Comparison of ENCODE assay signal across 16 cellular contexts in genomic region chr11:68948948-68949347, GRCh38. TPM values are rescaled to one million over a fixed set of nuclear protein-coding genes. Genes with fewer than 3 reads are reported as not detected.
A peak's percentile ranks its signal among the peaks of the same experiment; 100 is the strongest.
DNase-seq lines count a peak whose midpoint lies in the region; ATAC-seq lines count a peak whose summit lies in the region.
"Had no signal": no experiment of that assay in that cellular context is flagged by ENCODE, and none has a peak within 500 bp of the region (broad histone marks: within the 10 kb centered on the region; RNA-seq: fewer than 3 reads in every experiment).

No MANE protein-coding gene starts in this region.

- no peak overlapping the region for H3K4me3 Mint-ChIP-seq in stimulated activated effector memory CD8-positive, alpha-beta T cell treated with anti-CD3 and anti-CD28 coated beads, Interleukin-12 subunit alpha, Interleukin-12 subunit beta, amount 100 ng/mL, for 72 hours
- no peak overlapping the region for H3K4me3 Mint-ChIP-seq in activated CD4-positive, alpha-beta T cell treated with anti-CD3 and anti-CD28 coated beads, Interleukin-2, amount 10 ng/mL, durations not matched to agents 24 days and 14 days
- H3K4me3 Mint-ChIP-seq in activated CD8-positive, alpha-beta T cell treated with anti-CD3 and anti-CD28 coated beads, Interleukin-2, amount 10 ng/mL, durations not matched to agents 7 days and 5 days = no peak overlapping the region
- H3K4me3 Mint-ChIP-seq: CD4-positive, alpha-beta memory T cell; GM23338 had no signal

- H3K4me3 ChIP-seq in muscle layer of colon (ENCODE audit: low read depth in 1 of 2, low read length in 2 of 2) = no peak overlapping the region
- H3K4me3 ChIP-seq: A549, GM23338 had no signal

- H3K4me1 ChIP-seq in muscle layer of colon (ENCODE audit: insufficient read depth, low read length) = peaks cover 37% of the 10 kb centered on the region
- H3K4me1 ChIP-seq: A549, BE2C had no signal

- no peaks in the 10 kb centered on the region for H3K36me3 ChIP-seq in muscle layer of colon (ENCODE audit: insufficient read depth, low read length)
- H3K36me3 ChIP-seq: BE2C had no signal

- H3K27me3 ChIP-seq in muscle layer of colon (ENCODE audit: control insufficient read depth in 1 of 2, insufficient read depth in 2 of 2, low read length in 2 of 2) = no peaks in the 10 kb centered on the region
- H3K27me3 ChIP-seq: BE2C had no signal

- H3K9ac ChIP-seq in muscle layer of colon (ENCODE audit: low read length) = no peak overlapping the region

- H3K9me3 Mint-ChIP-seq in stimulated activated effector memory CD8-positive, alpha-beta T cell treated with anti-CD3 and anti-CD28 coated beads, Interleukin-12 subunit alpha, Interleukin-12 subunit beta, amount 100 ng/mL, for 72 hours = no peaks in the 10 kb centered on the region
- no peaks in the 10 kb centered on the region for H3K9me3 Mint-ChIP-seq in activated CD4-positive, alpha-beta T cell treated with anti-CD3 and anti-CD28 coated beads, Interleukin-2, amount 10 ng/mL, durations not matched to agents 24 days and 14 days
- H3K9me3 Mint-ChIP-seq in activated CD8-positive, alpha-beta T cell treated with anti-CD3 and anti-CD28 coated beads, Interleukin-2, amount 10 ng/mL, durations not matched to agents 7 days and 5 days (ENCODE audit: insufficient read depth) = no peaks in the 10 kb centered on the region
- H3K9me3 Mint-ChIP-seq: CD4-positive, alpha-beta memory T cell; GM23338 had no signal

- H3K4me1 Mint-ChIP-seq in stimulated activated effector memory CD8-positive, alpha-beta T cell treated with anti-CD3 and anti-CD28 coated beads, Interleukin-12 subunit alpha, Interleukin-12 subunit beta, amount 100 ng/mL, for 72 hours = peaks cover 5% of the 10 kb centered on the region
- H3K4me1 Mint-ChIP-seq in activated CD4-positive, alpha-beta T cell treated with anti-CD3 and anti-CD28 coated beads, Interleukin-2, amount 10 ng/mL, durations not matched to agents 24 days and 14 days = peaks cover 3% of the 10 kb centered on the region
- peaks cover 6% of the 10 kb centered on the region for H3K4me1 Mint-ChIP-seq in activated CD8-positive, alpha-beta T cell treated with anti-CD3 and anti-CD28 coated beads, Interleukin-2, amount 10 ng/mL, durations not matched to agents 7 days and 5 days (ENCODE audit: low read depth)

- POLR2A ChIA-PET in activated CD8-positive, alpha-beta T cell treated with anti-CD3 and anti-CD28 coated beads, Interleukin-2, amount 10 ng/mL, durations not matched to agents 7 days and 5 days (lab: Charles Lee) = no interaction called here

- H3K36me3 Mint-ChIP-seq in stimulated activated effector memory CD8-positive, alpha-beta T cell treated with anti-CD3 and anti-CD28 coated beads, Interleukin-12 subunit alpha, Interleukin-12 subunit beta, amount 100 ng/mL, for 72 hours = no peaks in the 10 kb centered on the region
- no peaks in the 10 kb centered on the region for H3K36me3 Mint-ChIP-seq in activated CD4-positive, alpha-beta T cell treated with anti-CD3 and anti-CD28 coated beads, Interleukin-2, amount 10 ng/mL, durations not matched to agents 24 days and 14 days (ENCODE audit: low read depth)
- no peaks in the 10 kb centered on the region for H3K36me3 Mint-ChIP-seq in activated CD8-positive, alpha-beta T cell treated with anti-CD3 and anti-CD28 coated beads, Interleukin-2, amount 10 ng/mL, durations not matched to agents 7 days and 5 days (ENCODE audit: low read depth)
- H3K36me3 Mint-ChIP-seq: CD4-positive, alpha-beta memory T cell had no signal

- intact Hi-C loops in activated CD4-positive, alpha-beta T cell treated with anti-CD3 and anti-CD28 coated beads, Interleukin-2, amount 10 ng/mL, durations not matched to agents 24 days and 14 days (cut with micrococcal nuclease) = no loop called here
- intact Hi-C loops in posterior vena cava (cut with DNase I) = no loop called here

- CTCF ChIA-PET in activated CD8-positive, alpha-beta T cell treated with anti-CD3 and anti-CD28 coated beads, Interleukin-2, amount 10 ng/mL, durations not matched to agents 7 days and 5 days (lab: Charles Lee) = no interaction called here

- H3K9me3 ChIP-seq in muscle layer of colon (ENCODE audit: low read length) = no peaks in the 10 kb centered on the region
- H3K9me3 ChIP-seq: A549, BE2C had no signal

- H3K27ac Mint-ChIP-seq in stimulated activated effector memory CD8-positive, alpha-beta T cell treated with anti-CD3 and anti-CD28 coated beads, Interleukin-12 subunit alpha, Interleukin-12 subunit beta, amount 100 ng/mL, for 72 hours = peak overlapping the region; percentile 70
- no peak overlapping the region for H3K27ac Mint-ChIP-seq in activated CD4-positive, alpha-beta T cell treated with anti-CD3 and anti-CD28 coated beads, Interleukin-2, amount 10 ng/mL, durations not matched to agents 24 days and 14 days
- H3K27ac Mint-ChIP-seq in activated CD8-positive, alpha-beta T cell treated with anti-CD3 and anti-CD28 coated beads, Interleukin-2, amount 10 ng/mL, durations not matched to agents 7 days and 5 days = no peak overlapping the region
- H3K27ac Mint-ChIP-seq: GM23338 had no signal

- no peaks in the 10 kb centered on the region for H3K27me3 Mint-ChIP-seq in activated CD4-positive, alpha-beta T cell treated with anti-CD3 and anti-CD28 coated beads, Interleukin-2, amount 10 ng/mL, durations not matched to agents 24 days and 14 days
- H3K27me3 Mint-ChIP-seq in activated CD8-positive, alpha-beta T cell treated with anti-CD3 and anti-CD28 coated beads, Interleukin-2, amount 10 ng/mL, durations not matched to agents 7 days and 5 days (ENCODE audit: low read depth) = no peaks in the 10 kb centered on the region
- H3K27me3 Mint-ChIP-seq: CD4-positive, alpha-beta memory T cell had no signal

- peak; percentile 31 for DNase-seq in amniotic epithelial cell (ENCODE audit: low read depth)
- DNase-seq in stimulated activated effector memory CD8-positive, alpha-beta T cell treated with anti-CD3 and anti-CD28 coated beads, Interleukin-12 subunit alpha, Interleukin-12 subunit beta, amount 100 ng/mL, for 72 hours (ENCODE audit: low spot score in 2 of 2) = no peak
- DNase-seq in activated CD4-positive, alpha-beta T cell treated with anti-CD3 and anti-CD28 coated beads, Interleukin-2, amount 10 ng/mL, durations not matched to agents 24 days and 14 days = no peak
- no peak for DNase-seq in dedifferentiated amniotic fluid mesenchymal stem cell (ENCODE audit: extremely low spot score)
- DNase-seq in posterior vena cava (ENCODE audit: low spot score) = no peak
- DNase-seq in activated CD8-positive, alpha-beta T cell treated with anti-CD3 and anti-CD28 coated beads, Interleukin-2, amount 10 ng/mL, durations not matched to agents 7 days and 5 days = no peak
- DNase-seq: BE2C; CD4-positive, alpha-beta memory T cell; DND-41; GF-D8; H7 had no signal

- H3K27ac ChIP-seq in muscle layer of colon (ENCODE audit: low read depth, low read length) = peak overlapping the region; percentile 94
- H3K27ac ChIP-seq: A549, C4-2B, HL-60 had no signal

- ATAC-seq in stimulated activated effector memory CD8-positive, alpha-beta T cell treated with anti-CD3 and anti-CD28 coated beads, Interleukin-12 subunit alpha, Interleukin-12 subunit beta, amount 100 ng/mL, for 72 hours = no peak
- no peak for ATAC-seq in activated CD8-positive, alpha-beta T cell treated with anti-CD3 and anti-CD28 coated beads, Interleukin-2, amount 10 ng/mL, durations not matched to agents 7 days and 5 days
- ATAC-seq: A549, GM23338 had no signal

RNA-seq across cellular contexts. Expression of gene MRGPRD, which starts 31.8 kb away (rescaled TPM):
- not detected in 2 replicates for total RNA-seq in activated CD4-positive, alpha-beta T cell treated with anti-CD3 and anti-CD28 coated beads, Interleukin-2, amount 10 ng/mL, durations not matched to agents 24 days and 14 days
- total RNA-seq in posterior vena cava = not detected
- total RNA-seq in activated CD8-positive, alpha-beta T cell treated with anti-CD3 and anti-CD28 coated beads, Interleukin-2, amount 10 ng/mL, durations not matched to agents 7 days and 5 days = not detected
- total RNA-seq: CD4-positive, alpha-beta memory T cell; GM23338; H7 had no signal

RNA-seq across cellular contexts. Expression of gene IGHMBP2, which starts 45.3 kb away (rescaled TPM):
- total RNA-seq in activated CD4-positive, alpha-beta T cell treated with anti-CD3 and anti-CD28 coated beads, Interleukin-2, amount 10 ng/mL, durations not matched to agents 24 days and 14 days = 39.2 and 39.8 TPM in 2 replicates
- total RNA-seq in posterior vena cava = 10 to 100 TPM; 18.3 to 18.4 TPM
- total RNA-seq in activated CD8-positive, alpha-beta T cell treated with anti-CD3 and anti-CD28 coated beads, Interleukin-2, amount 10 ng/mL, durations not matched to agents 7 days and 5 days = 10 to 100 TPM; 25.0 to 28.2 TPM

RNA-seq across cellular contexts. Expression of gene MRPL21, which starts 45.3 kb away (rescaled TPM):
- 120 and 128 TPM in 2 replicates for total RNA-seq in activated CD4-positive, alpha-beta T cell treated with anti-CD3 and anti-CD28 coated beads, Interleukin-2, amount 10 ng/mL, durations not matched to agents 24 days and 14 days
- 10 to 100 TPM; 44.9 to 47.5 TPM for total RNA-seq in posterior vena cava
- total RNA-seq in activated CD8-positive, alpha-beta T cell treated with anti-CD3 and anti-CD28 coated beads, Interleukin-2, amount 10 ng/mL, durations not matched to agents 7 days and 5 days = 10 to 100 TPM; 64.9 to 69.0 TPM
